9 cellular contexts compared by ENCODE assay signal in the genomic region with DNA sequence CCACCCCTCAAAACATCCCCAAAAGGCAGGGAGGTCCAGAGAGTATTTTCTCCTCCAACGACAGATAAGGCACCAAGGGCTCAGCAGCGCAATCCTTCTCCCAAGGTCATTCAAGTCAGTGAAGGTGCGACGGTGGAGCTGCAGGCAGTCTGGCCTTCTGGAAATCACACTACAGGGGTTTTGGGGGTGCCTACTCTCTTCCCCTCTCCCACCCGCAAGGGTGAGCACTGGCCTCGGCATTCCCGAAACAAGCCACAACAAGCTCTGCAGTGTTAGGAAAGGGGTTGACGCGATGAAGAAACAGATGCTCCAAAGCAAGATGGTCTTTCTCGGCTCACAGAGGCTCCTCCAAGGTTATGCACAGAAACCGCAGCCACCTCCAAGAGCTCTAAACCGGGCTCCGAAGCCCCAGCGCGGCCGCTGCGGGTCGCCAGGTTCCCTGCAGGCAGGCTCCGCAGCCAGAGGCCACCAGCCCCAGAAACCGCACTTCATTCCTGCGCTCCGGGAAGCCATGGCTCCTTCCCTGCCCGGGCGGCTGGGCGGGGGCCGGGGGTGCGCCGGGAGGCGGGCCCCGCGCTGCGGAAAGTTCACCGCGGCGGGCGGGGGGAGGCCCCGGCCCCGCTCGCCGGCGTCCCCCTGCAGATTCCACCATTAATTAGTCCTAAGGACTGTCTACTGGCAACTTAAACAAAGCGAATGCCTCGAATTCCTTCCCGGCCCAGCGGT. TPM values are rescaled to one million over a fixed set of nuclear protein-coding genes. Genes with fewer than 3 reads are reported as not detected.
DNase-seq lines count a peak whose midpoint lies in the region; ATAC-seq and TF ChIP-seq lines count a peak whose summit lies in the region.
"Had no signal": no experiment of that assay in that cellular context is flagged by ENCODE, and none has a peak within 500 bp of the region (broad histone marks: within the 10 kb centered on the region; RNA-seq: fewer than 3 reads in every experiment).

No MANE protein-coding gene starts in this region.

- H3K4me1 ChIP-seq in BE2C: no peaks in the 10 kb centered on the region
- peaks cover 71% of the 10 kb centered on the region for H3K4me1 ChIP-seq in left ventricle myocardium inferior

- peak; percentile 35 for DNase-seq in BE2C
- peak; percentile 16 for DNase-seq in H4 (ENCODE audit: low spot score)
- DNase-seq in SK-N-MC (ENCODE audit: low read depth, low spot score): no peak
- DNase-seq in amniotic epithelial cell (ENCODE audit: low read depth): peak; percentile 74
- peak; percentile 50 for DNase-seq in left ventricle myocardium inferior
- DNase-seq in posterior cingulate gyrus: peak; percentile 26 to 91 (median 37)
- no peak for DNase-seq in COR-L47 (lab: John Stamatoyannopoulos, UW)

- peak overlapping the region; percentile 64 for H3K9ac ChIP-seq in SK-N-MC (ENCODE audit: insufficient read length)

- intact Hi-C loops in left ventricle myocardium inferior (cut with micrococcal nuclease) (no loop called here), posterior cingulate gyrus (cut with DNase I) (no loop called here)

- no peak for TF ChIP-seq CTCF in BE2C (IDR thresholded peaks at IDR 0.05; ENCODE audit: low read depth, low read length)
- no peak for TF ChIP-seq CTCF in left ventricle myocardium inferior (IDR thresholded peaks at IDR 0.05; ENCODE audit: borderline replicate concordance)

- no peak overlapping the region for H3K27ac ChIP-seq in SK-N-MC
- peak overlapping the region; percentile 96 for H3K27ac ChIP-seq in left ventricle myocardium inferior (replicated peaks)

- H3K9me3 ChIP-seq in BE2C (no peaks in the 10 kb centered on the region), SK-N-MC (ENCODE audit: low read depth, low read length) (no peaks in the 10 kb centered on the region), left ventricle myocardium inferior (replicated peaks) (no peaks in the 10 kb centered on the region)

- H3K4me3 ChIP-seq in BE2C (ENCODE audit: low read depth, low read length): peak overlapping the region; percentile 79
- peak overlapping the region; percentile 97 for H3K4me3 ChIP-seq in SK-N-MC
- peak overlapping the region; percentile 96 for H3K4me3 ChIP-seq in left ventricle myocardium inferior

- ATAC-seq in HG02763 (IDR thresholded peaks at IDR 0.05; ENCODE audit: unreplicated experiment): no peak

- H3K36me3 ChIP-seq in BE2C (no peaks in the 10 kb centered on the region), SK-N-MC (ENCODE audit: insufficient read depth, low read length) (no peaks in the 10 kb centered on the region), left ventricle myocardium inferior (no peaks in the 10 kb centered on the region)

- no peaks in the 10 kb centered on the region for H3K27me3 ChIP-seq in BE2C
- H3K27me3 ChIP-seq in left ventricle myocardium inferior (ENCODE audit: low read depth): no peaks in the 10 kb centered on the region

RNA-seq across cellular contexts. Expression of gene LUZP1, which starts 1.1 kb away (rescaled TPM):
- polyA plus RNA-seq in BE2C (2012; ENCODE audit: insufficient read depth, insufficient read length, low read depth): 6.3 TPM
- 24.9 and 25.2 TPM in 2 replicates for total RNA-seq in H4 (2014; rRNA removed; shearing (Covaris generic))
- 29.9 TPM for total RNA-seq in left ventricle myocardium inferior

RNA-seq across cellular contexts. Expression of gene HTR1D, which starts 49.8 kb away (rescaled TPM):
- not detected for polyA plus RNA-seq in BE2C (2012; ENCODE audit: insufficient read depth, insufficient read length, low read depth)
- total RNA-seq in H4 (2014; rRNA removed; shearing (Covaris generic)): not detected in 2 replicates
- total RNA-seq in left ventricle myocardium inferior: 0.08 TPM
- total RNA-seq: subcutaneous adipose tissue had no signal

Comparison
In these comparisons a context has a peak if more than half of its experiments do, and no peak if none do; other contexts are left out.
1. DNase-seq: peak in BE2C (single experiment), H4 (single experiment), amniotic epithelial cell (single experiment), left ventricle myocardium inferior (single experiment) and posterior cingulate gyrus (10 of 10); none in SK-N-MC (single experiment) and COR-L47 (single experiment).
2. Peak in every context shown above with its lines, with median percentiles within 50 percentile points of each other: H3K4me3 ChIP-seq.